ENCODE assay signal across 24 cellular contexts in genomic region chr12:120019197-120019596, GRCh38. TPM values are rescaled to one million over a fixed set of nuclear protein-coding genes. Genes with fewer than 3 reads are reported as not detected.
A peak's percentile ranks its signal among the peaks of the same experiment; 100 is the strongest.
DNase-seq lines count a peak whose midpoint lies in the region; ATAC-seq and TF ChIP-seq lines count a peak whose summit lies in the region.
"Had no signal": no experiment of that assay in that cellular context is flagged by ENCODE, and none has a peak within 500 bp of the region (broad histone marks: within the 10 kb centered on the region; RNA-seq: fewer than 3 reads in every experiment).

No MANE protein-coding gene starts in this region.

- peaks cover 2% of the 10 kb centered on the region for H3K9me3 Mint-ChIP-seq in activated CD8-positive, alpha-beta T cell treated with anti-CD3 and anti-CD28 coated beads for 36 hours
- peaks cover 6% of the 10 kb centered on the region for H3K9me3 Mint-ChIP-seq in activated CD8-positive, alpha-beta T cell treated with anti-CD3 and anti-CD28 coated beads, Interleukin-2, amount 10 ng/mL, durations not matched to agents 7 days and 5 days (ENCODE audit: insufficient read depth)
- no peaks in the 10 kb centered on the region for H3K9me3 Mint-ChIP-seq in CD4-positive, alpha-beta T cell
- H3K9me3 Mint-ChIP-seq in activated naive CD8-positive, alpha-beta T cell treated with anti-CD3 and anti-CD28 coated beads for 36 hours, result peaks cover 7% of the 10 kb centered on the region

- H3K9me3 ChIP-seq in CD4-positive, alpha-beta T cell (ENCODE audit: control insufficient read depth, low read length), result peaks cover 3% of the 10 kb centered on the region
- no peaks in the 10 kb centered on the region for H3K9me3 ChIP-seq in PC-3 (ENCODE audit: low read length)
- H3K9me3 ChIP-seq: SJSA1 had no signal

- no peak overlapping the region for H3K4me2 ChIP-seq in PC-3 (ENCODE audit: low read length)
- H3K4me2 ChIP-seq: BLaER1 had no signal

- CTCF ChIA-PET in activated CD8-positive, alpha-beta T cell treated with anti-CD3 and anti-CD28 coated beads for 36 hours (lab: Charles Lee), result no interaction called here
- CTCF ChIA-PET in activated CD8-positive, alpha-beta T cell treated with anti-CD3 and anti-CD28 coated beads, Interleukin-2, amount 10 ng/mL, durations not matched to agents 7 days and 5 days (lab: Charles Lee), result no interaction called here
- CTCF ChIA-PET in CD4-positive, alpha-beta T cell (lab: Charles Lee), result interaction anchor here (1.3 kb wide), 1 partner anchor 68 kb away, joined by 4 read pairs; no protein-coding TSS in a partner anchor
- CTCF ChIA-PET in PC-3 (lab: Charles Lee), result no interaction called here

- POLR2A ChIA-PET in activated CD8-positive, alpha-beta T cell treated with anti-CD3 and anti-CD28 coated beads for 36 hours (lab: Charles Lee), result no interaction called here
- POLR2A ChIA-PET in activated CD8-positive, alpha-beta T cell treated with anti-CD3 and anti-CD28 coated beads, Interleukin-2, amount 10 ng/mL, durations not matched to agents 7 days and 5 days (lab: Charles Lee), result interaction anchor here (0.6 to 1.2 kb wide), 2 partner anchors 12 to 185 kb away, joined by 5 to 7 read pairs; no protein-coding TSS in a partner anchor
- POLR2A ChIA-PET in CD4-positive, alpha-beta T cell (lab: Charles Lee), result interaction anchor here (0.7 to 1.5 kb wide), 2 partner anchors 13 to 31 kb away, joined by 3 read pairs; partner anchors contain the start of gene BICDL1
- POLR2A ChIA-PET in PC-3 (lab: Charles Lee; ENCODE audit: unreplicated experiment), result no interaction called here

- no peak overlapping the region for H3K27ac ChIP-seq in CD4-positive, alpha-beta T cell (ENCODE audit: low read depth, low read length)
- peak overlapping the region; percentile 37; the same call in 1 of the 2 replicates for H3K27ac ChIP-seq in PC-3 (ENCODE audit: low read length)
- H3K27ac ChIP-seq: BLaER1, GM23248, SJSA1 had no signal

- DNase-seq in activated CD8-positive, alpha-beta T cell treated with anti-CD3 and anti-CD28 coated beads for 36 hours, result no peak
- no peak for DNase-seq in activated CD8-positive, alpha-beta T cell treated with anti-CD3 and anti-CD28 coated beads, Interleukin-2, amount 10 ng/mL, durations not matched to agents 7 days and 5 days
- DNase-seq in CD4-positive, alpha-beta T cell, result no peak
- peak; percentile 41 for DNase-seq in PC-3
- DNase-seq in activated naive CD8-positive, alpha-beta T cell treated with anti-CD3 and anti-CD28 coated beads for 36 hours, result no peak
- DNase-seq in T1000 (lab: John Stamatoyannopoulos, UW), result no peak
- DNase-seq: CD4-positive, CD25-positive, alpha-beta regulatory T cell; COR-L47; DMS53; GM23248; H7; Kasumi-1; NCI-H1105; NCI-H1694; NCI-H2081; NCI-H2227 treated with DMSO at 0.1 percent for 48 hours; NCI-H526 treated with DMSO at 0.1 percent for 48 hours; Right ventricle myocardium superior; RPMI8226 had no signal

- TF ChIP-seq CTCF in activated CD8-positive, alpha-beta T cell treated with anti-CD3 and anti-CD28 coated beads for 36 hours (IDR thresholded peaks at IDR 0.05), result no peak
- TF ChIP-seq CTCF in CD4-positive, alpha-beta T cell (IDR thresholded peaks at IDR 0.05), result no peak
- no peak for TF ChIP-seq CTCF in PC-3 (conservative IDR thresholded peaks at IDR 0.05; ENCODE audit: low read depth, low read length)

- no peak overlapping the region for H3K4me3 Mint-ChIP-seq in activated CD8-positive, alpha-beta T cell treated with anti-CD3 and anti-CD28 coated beads for 36 hours
- H3K4me3 Mint-ChIP-seq in activated CD8-positive, alpha-beta T cell treated with anti-CD3 and anti-CD28 coated beads, Interleukin-2, amount 10 ng/mL, durations not matched to agents 7 days and 5 days, result no peak overlapping the region
- H3K4me3 Mint-ChIP-seq in CD4-positive, alpha-beta T cell, result peak overlapping the region; percentile 38
- H3K4me3 Mint-ChIP-seq in activated naive CD8-positive, alpha-beta T cell treated with anti-CD3 and anti-CD28 coated beads for 36 hours, result no peak overlapping the region
- H3K4me3 Mint-ChIP-seq: CD4-positive, CD25-positive, alpha-beta regulatory T cell had no signal

- no peaks in the 10 kb centered on the region for H3K79me2 ChIP-seq in PC-3 (ENCODE audit: low read length)

- H3K9ac ChIP-seq in PC-3 (ENCODE audit: low read length), result no peak overlapping the region
- H3K9ac ChIP-seq: BLaER1, GM23248 had no signal

- no peaks in the 10 kb centered on the region for H4K20me1 ChIP-seq in PC-3 (ENCODE audit: low read length)
- H4K20me1 ChIP-seq: BLaER1 had no signal

- H3K36me3 Mint-ChIP-seq in activated CD8-positive, alpha-beta T cell treated with anti-CD3 and anti-CD28 coated beads for 36 hours (ENCODE audit: low read depth), result peaks cover 66% of the 10 kb centered on the region
- H3K36me3 Mint-ChIP-seq in activated CD8-positive, alpha-beta T cell treated with anti-CD3 and anti-CD28 coated beads, Interleukin-2, amount 10 ng/mL, durations not matched to agents 7 days and 5 days (ENCODE audit: low read depth), result peaks cover 45% of the 10 kb centered on the region
- peaks cover 30% of the 10 kb centered on the region for H3K36me3 Mint-ChIP-seq in CD4-positive, alpha-beta T cell (ENCODE audit: low read depth)
- H3K36me3 Mint-ChIP-seq in activated naive CD8-positive, alpha-beta T cell treated with anti-CD3 and anti-CD28 coated beads for 36 hours, result peaks cover 62% of the 10 kb centered on the region

- no TSS peak for BruUV-seq in PC-3 (replicated peaks; lab: Mats Ljungman, UMichigan)

- no peaks in the 10 kb centered on the region for H3K27me3 ChIP-seq in CD4-positive, alpha-beta T cell (ENCODE audit: control insufficient read depth, insufficient read depth, low read length)
- no peaks in the 10 kb centered on the region for H3K27me3 ChIP-seq in PC-3 (ENCODE audit: low read length)
- H3K27me3 ChIP-seq: BLaER1 had no signal

- no peaks in the 10 kb centered on the region for H3K9me2 ChIP-seq in PC-3 (replicated peaks; ENCODE audit: low read length)

- no peak for ATAC-seq in activated CD8-positive, alpha-beta T cell treated with anti-CD3 and anti-CD28 coated beads for 36 hours
- ATAC-seq in activated CD8-positive, alpha-beta T cell treated with anti-CD3 and anti-CD28 coated beads, Interleukin-2, amount 10 ng/mL, durations not matched to agents 7 days and 5 days, result no peak
- no peak for ATAC-seq in CD4-positive, alpha-beta T cell (ENCODE audit: poor library complexity)
- ATAC-seq in PC-3, result peak; percentile 95
- no peak for ATAC-seq in HG03175 (IDR thresholded peaks at IDR 0.05; ENCODE audit: unreplicated experiment)
- ATAC-seq: HepG2 had no signal

- H3K4me1 ChIP-seq in PC-3 (ENCODE audit: insufficient read depth, low read length), result peaks cover 8% of the 10 kb centered on the region
- H3K4me1 ChIP-seq: BLaER1, SJSA1 had no signal

- no peaks in the 10 kb centered on the region for H3F3A ChIP-seq in PC-3 (ENCODE audit: low read length, unreplicated experiment)

- intact Hi-C loops in activated CD8-positive, alpha-beta T cell treated with anti-CD3 and anti-CD28 coated beads for 36 hours (cut with micrococcal nuclease), result loop anchor here (10.0 kb wide), 2 partner anchors 96 to 176 kb away; partner anchors contain the start of genes GCN1 and RAB35
- intact Hi-C loops in CD4-positive, alpha-beta T cell (cut with DNase I, micrococcal nuclease), result loop anchor here in 1 of 2 experiments (10.0 kb wide), 1 partner anchor 186 kb away; the partner anchor contains the start of gene RPLP0
- intact Hi-C loops in PC-3 (cut with micrococcal nuclease), result loop anchor here (1.0 kb wide), 1 partner anchor 67 kb away; no protein-coding TSS in a partner anchor

- H2AFZ ChIP-seq in PC-3 (ENCODE audit: low read length), result no peak overlapping the region
- H2AFZ ChIP-seq: GM23248 had no signal

- no peak overlapping the region for H3K4me3 ChIP-seq in PC-3 (ENCODE audit: low read length)
- H3K4me3 ChIP-seq: BLaER1, GM23248, SJSA1 had no signal

- H3K36me3 ChIP-seq in PC-3 (ENCODE audit: low read depth, low read length), result no peaks in the 10 kb centered on the region
- H3K36me3 ChIP-seq: BLaER1, SJSA1 had no signal

- H3K4me1 Mint-ChIP-seq in activated CD8-positive, alpha-beta T cell treated with anti-CD3 and anti-CD28 coated beads for 36 hours (ENCODE audit: low read depth), result peaks cover 47% of the 10 kb centered on the region
- peaks cover 22% of the 10 kb centered on the region for H3K4me1 Mint-ChIP-seq in activated CD8-positive, alpha-beta T cell treated with anti-CD3 and anti-CD28 coated beads, Interleukin-2, amount 10 ng/mL, durations not matched to agents 7 days and 5 days (ENCODE audit: low read depth)
- peaks cover 37% of the 10 kb centered on the region for H3K4me1 Mint-ChIP-seq in CD4-positive, alpha-beta T cell (ENCODE audit: low read depth)
- H3K4me1 Mint-ChIP-seq in activated naive CD8-positive, alpha-beta T cell treated with anti-CD3 and anti-CD28 coated beads for 36 hours, result peaks cover 41% of the 10 kb centered on the region

- H3K27ac Mint-ChIP-seq in activated CD8-positive, alpha-beta T cell treated with anti-CD3 and anti-CD28 coated beads for 36 hours, result peak overlapping the region; percentile 82
- no peak overlapping the region for H3K27ac Mint-ChIP-seq in activated CD8-positive, alpha-beta T cell treated with anti-CD3 and anti-CD28 coated beads, Interleukin-2, amount 10 ng/mL, durations not matched to agents 7 days and 5 days
- H3K27ac Mint-ChIP-seq in CD4-positive, alpha-beta T cell, result peak overlapping the region; percentile 58
- H3K27ac Mint-ChIP-seq in activated naive CD8-positive, alpha-beta T cell treated with anti-CD3 and anti-CD28 coated beads for 36 hours, result peak overlapping the region; percentile 48

- no peaks in the 10 kb centered on the region for H3K27me3 Mint-ChIP-seq in activated CD8-positive, alpha-beta T cell treated with anti-CD3 and anti-CD28 coated beads for 36 hours
- H3K27me3 Mint-ChIP-seq in activated CD8-positive, alpha-beta T cell treated with anti-CD3 and anti-CD28 coated beads, Interleukin-2, amount 10 ng/mL, durations not matched to agents 7 days and 5 days (ENCODE audit: low read depth), result no peaks in the 10 kb centered on the region
- H3K27me3 Mint-ChIP-seq in CD4-positive, alpha-beta T cell, result no peaks in the 10 kb centered on the region
- no peaks in the 10 kb centered on the region for H3K27me3 Mint-ChIP-seq in activated naive CD8-positive, alpha-beta T cell treated with anti-CD3 and anti-CD28 coated beads for 36 hours
- H3K27me3 Mint-ChIP-seq: CD4-positive, CD25-positive, alpha-beta regulatory T cell had no signal

RNA-seq across cellular contexts. Expression of gene BICDL1, which starts 30.2 kb away (rescaled TPM):
- total RNA-seq in activated CD8-positive, alpha-beta T cell treated with anti-CD3 and anti-CD28 coated beads for 36 hours, result 100 to 1,000 TPM; 103 to 107 TPM
- total RNA-seq in activated CD8-positive, alpha-beta T cell treated with anti-CD3 and anti-CD28 coated beads, Interleukin-2, amount 10 ng/mL, durations not matched to agents 7 days and 5 days, result 10 to 100 TPM; 62.4 to 64.8 TPM
- 100 to 1,000 TPM; 143 to 146 TPM for total RNA-seq in CD4-positive, alpha-beta T cell
- 3.6 and 5.8 TPM in 2 replicates for total RNA-seq in PC-3 (2014; rRNA removed)
- total RNA-seq in activated naive CD8-positive, alpha-beta T cell treated with anti-CD3 and anti-CD28 coated beads for 36 hours, result 10 to 100 TPM; 62.7 to 63.7 TPM
- total RNA-seq: GM23248, HT1080, SJSA1 had no signal

Comparison
In these comparisons a context has a peak if more than half of its experiments do, and no peak if none do; other contexts are left out.
1. POLR2A ChIA-PET loops: an anchor here in activated CD8-positive, alpha-beta T cell treated with anti-CD3 and anti-CD28 coated beads, Interleukin-2, amount 10 ng/mL, durations not matched to agents 7 days and 5 days (0.6 to 1.2 kb wide) and CD4-positive, alpha-beta T cell (0.7 to 1.5 kb wide); none called in activated CD8-positive, alpha-beta T cell treated with anti-CD3 and anti-CD28 coated beads for 36 hours and PC-3.